ENCODE assay signal across 30 cellular contexts in genomic region chr5:30347858-30348257, GRCh38.
"Had no signal": no experiment of that assay in that cellular context is flagged by ENCODE, and none has a peak within 500 bp of the region (broad histone marks: within the 10 kb centered on the region; RNA-seq: fewer than 3 reads in every experiment).

No MANE protein-coding gene starts in this region.

- DNase-seq: Karpas-422, KBM-7, MG63, MV-4-11, NCI-H1092, NCI-H1105, NCI-H1417 treated with DMSO at 0.1 percent for 48 hours, NCI-H1436 treated with DMSO at 0.1 percent for 48 hours, NCI-H1694 treated with DMSO at 0.1 percent for 48 hours, NCI-H187 treated with DMSO at 0.1 percent for 48 hours, NCI-H2029, NCI-H2171 treated with DMSO at 0.1 percent for 48 hours, NCI-H2227 treated with DMSO at 0.1 percent for 48 hours, NCI-H446 treated with DMSO at 0.1 percent for 48 hours, NCI-H510A, NCI-H524, NCI-H526, NCI-H82, PC-9, SHP77, SIG-M5, SJCRH30, T-cell, T-helper 17 cell had no signal

- H3K27ac ChIP-seq: KMS-11, PC-9, RWPE1, SJCRH30, SK-N-MC had no signal

- H3K4me2 ChIP-seq: KMS-11, PC-9 had no signal

- H3K4me3 ChIP-seq: MG63, PC-9, SJCRH30, SK-N-MC had no signal

- H2AFZ ChIP-seq: PC-9 had no signal

- H3K36me3 ChIP-seq: MG63, SJCRH30 had no signal

- H3K9ac ChIP-seq: KMS-11 had no signal

- H3K27me3 ChIP-seq: MG63, SJCRH30 had no signal

- H3K9me3 ChIP-seq: MG63, SJCRH30 had no signal

- ATAC-seq: Panc1, Right ventricle myocardium inferior, SK-N-SH treated with all-trans-retinoic acid at 6 μM for 48 hours, T-cell, T-helper 17 cell had no signal

- H3K4me1 ChIP-seq: SJCRH30 had no signal
